7 cellular contexts compared by ENCODE assay signal in the genomic region with DNA sequence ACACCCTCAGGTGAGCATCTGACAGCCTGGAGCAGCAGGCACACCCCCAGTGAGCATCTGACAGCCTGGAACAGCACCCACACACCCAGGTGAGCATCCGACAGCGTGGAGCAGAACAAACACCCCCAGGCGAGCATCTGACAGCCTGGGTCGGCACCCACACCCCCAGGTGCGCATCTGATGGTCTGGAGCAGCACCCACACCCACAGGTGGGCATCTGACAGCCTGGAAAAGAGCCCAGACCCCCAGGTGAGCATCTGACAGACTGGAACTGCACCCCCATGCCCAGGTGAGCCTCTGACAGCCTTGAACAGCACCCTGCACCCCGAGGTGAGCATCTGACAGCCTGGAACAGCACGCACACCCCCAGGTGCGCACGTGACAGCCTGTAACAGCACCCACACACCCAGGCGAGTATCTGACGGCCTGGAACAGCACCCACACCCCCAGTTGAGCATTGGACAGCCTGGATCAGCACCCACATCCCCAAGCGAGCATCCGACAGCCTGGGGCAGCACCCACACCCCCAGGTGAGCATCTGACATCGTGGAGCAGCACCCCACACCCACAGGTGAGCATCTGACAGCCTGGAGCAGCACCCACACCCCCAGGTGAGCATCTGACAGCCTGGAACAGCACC. TPM values are rescaled to one million over a fixed set of nuclear protein-coding genes. Genes with fewer than 3 reads are reported as not detected.
DNase-seq lines count a peak whose midpoint lies in the region; ATAC-seq, FAIRE-seq and TF ChIP-seq lines count a peak whose summit lies in the region.
"Not testable (repeated sequence)": the region's sequence is repeated elsewhere in the genome, so short reads cannot be mapped to it uniquely, and the experiment has no call there.
"Had no signal": no experiment of that assay in that cellular context is flagged by ENCODE, and none has a peak within 500 bp of the region (broad histone marks: within the 10 kb centered on the region; RNA-seq: fewer than 3 reads in every experiment).

No MANE protein-coding gene starts in this region.

- not testable (repeated sequence) for H3K36me3 Mint-ChIP-seq in natural killer cell treated with Interleukin-12 subunit alpha and Interleukin-12 subunit beta and Interleukin-15 and Interleukin-18, amount 100 ng/mL, for 72 hours

- not testable (repeated sequence) for TF ChIP-seq EP300 in sigmoid colon (IDR thresholded peaks at IDR 0.05)

- H3K4me3 Mint-ChIP-seq in natural killer cell treated with Interleukin-12 subunit alpha and Interleukin-12 subunit beta and Interleukin-15 and Interleukin-18, amount 100 ng/mL, for 72 hours = not testable (repeated sequence)

- not testable (repeated sequence) for H3K4me1 ChIP-seq in kidney (ENCODE audit: control insufficient read depth in 1 of 2, insufficient read depth in 1 of 2, low read depth in 1 of 2, low read length in 2 of 2); sigmoid colon; upper lobe of right lung

- not testable (repeated sequence) for H3K27ac Mint-ChIP-seq in natural killer cell treated with Interleukin-12 subunit alpha and Interleukin-12 subunit beta and Interleukin-15 and Interleukin-18, amount 100 ng/mL, for 72 hours

- TF ChIP-seq POLR2A in sigmoid colon (IDR thresholded peaks at IDR 0.05) = not testable (repeated sequence)

- H3K27ac ChIP-seq in kidney (ENCODE audit: low read depth in 2 of 2, low read length in 2 of 2); sigmoid colon; upper lobe of right lung: not testable (repeated sequence)

- H3K27me3 Mint-ChIP-seq in natural killer cell treated with Interleukin-12 subunit alpha and Interleukin-12 subunit beta and Interleukin-15 and Interleukin-18, amount 100 ng/mL, for 72 hours = not testable (repeated sequence)

- not testable (repeated sequence) for FAIRE-seq in kidney (lab: Jason Lieb, UNC)

- not testable (repeated sequence) for H3K9me3 Mint-ChIP-seq in natural killer cell treated with Interleukin-12 subunit alpha and Interleukin-12 subunit beta and Interleukin-15 and Interleukin-18, amount 100 ng/mL, for 72 hours

- ATAC-seq in Right ventricle myocardium inferior; natural killer cell treated with Interleukin-12 subunit alpha and Interleukin-12 subunit beta and Interleukin-15 and Interleukin-18, amount 100 ng/mL, for 72 hours; upper lobe of right lung: not testable (repeated sequence)

- H3K36me3 ChIP-seq in kidney (ENCODE audit: control insufficient read depth in 1 of 2, insufficient read depth in 2 of 2, low read length in 2 of 2); sigmoid colon; upper lobe of right lung: not testable (repeated sequence)

- H3K9me3 ChIP-seq in kidney (ENCODE audit: control insufficient read depth in 1 of 2, low read length in 2 of 2); sigmoid colon; upper lobe of right lung: not testable (repeated sequence)

- peak; percentile 53 for DNase-seq in activated effector memory CD4-positive, alpha-beta T cell treated with anti-CD3 and anti-CD28 coated beads, Interleukin-2, amount 50 U/mL, for 16 hours
- DNase-seq in Right ventricle myocardium inferior (ENCODE audit: missing footprints) = peak; percentile 28
- peak; percentile 74 for DNase-seq in kidney
- DNase-seq in natural killer cell treated with Interleukin-12 subunit alpha and Interleukin-12 subunit beta and Interleukin-15 and Interleukin-18, amount 100 ng/mL, for 72 hours (ENCODE audit: low spot score) = peak; percentile 44
- peak; percentile 58 for DNase-seq in sigmoid colon
- DNase-seq in upper lobe of right lung = peak; percentile 61

- H3K4me3 ChIP-seq in kidney (ENCODE audit: low read length in 2 of 2); sigmoid colon; upper lobe of right lung: not testable (repeated sequence)

- not testable (repeated sequence) for H3K27me3 ChIP-seq in sigmoid colon, upper lobe of right lung

- H3K4me1 Mint-ChIP-seq in natural killer cell treated with Interleukin-12 subunit alpha and Interleukin-12 subunit beta and Interleukin-15 and Interleukin-18, amount 100 ng/mL, for 72 hours (ENCODE audit: low read depth in 2 of 2) = not testable (repeated sequence)

- TF ChIP-seq CTCF in kidney (IDR thresholded peaks at IDR 0.05; ENCODE audit: borderline replicate concordance, extremely low read depth, insufficient read depth); sigmoid colon (IDR thresholded peaks at IDR 0.05); upper lobe of right lung (IDR thresholded peaks at IDR 0.05): not testable (repeated sequence)

- not testable (repeated sequence) for H3K9ac ChIP-seq in kidney (ENCODE audit: low read length in 2 of 2)

- intact Hi-C loops in Right ventricle myocardium inferior (cut with DNase I); kidney (cut with DNase I); sigmoid colon (cut with DNase I); upper lobe of right lung (cut with DNase I): not testable (repeated sequence)

- WGBS in sigmoid colon, 2 donors = 40 to 60% methylated on average over 14 of the region's 14 CpGs

RNA-seq across cellular contexts. Expression of a gene that starts 51.3 kb away (rescaled TPM):
- total RNA-seq in Right ventricle myocardium inferior (0.70 TPM), kidney (2.4 TPM), sigmoid colon (under 1 TPM; 0.16 to 0.83 (median 0.63) TPM), upper lobe of right lung (1.3 TPM)
- polyA plus RNA-seq in kidney (ENCODE audit: insufficient read depth, low read depth, low replicate concordance) (0.15 TPM), sigmoid colon (under 1 TPM in 2 of 3 donors, not detected in 1; under 0.01 to 0.57 TPM)
- total RNA-seq in natural killer cell treated with Interleukin-12 subunit alpha and Interleukin-12 subunit beta and Interleukin-15 and Interleukin-18, amount 100 ng/mL, for 72 hours = under 1 TPM; 0.40 to 0.56 TPM
- total RNA-seq: Daoy had no signal
